Comparison of ENCODE assay signal across 8 cellular contexts in genomic region chr22:38655532-38656255, GRCh38. TPM values are rescaled to one million over a fixed set of nuclear protein-coding genes. Genes with fewer than 3 reads are reported as not detected.
DNase-seq lines count a peak whose midpoint lies in the region; ATAC-seq, FAIRE-seq and TF ChIP-seq lines count a peak whose summit lies in the region.

No MANE protein-coding gene starts in this region.

- no peaks in the 10 kb centered on the region for H3K9me3 Mint-ChIP-seq in astrocyte (ENCODE audit: unreplicated experiment)
- H3K9me3 Mint-ChIP-seq in stimulated activated naive B cell treated with anti-CD40 and anti-IgM and Interleukin-4, amounts not matched to agents 10 μg/mL and 1 μg/mL and 100 μg/mL, for 72 hours: no peaks in the 10 kb centered on the region

- peak overlapping the region; percentile 85 for H2AFZ ChIP-seq in astrocyte (ENCODE audit: low read depth, low read length)

- no peak for TF ChIP-seq CTCF in astrocyte (IDR thresholded peaks at IDR 0.05; ENCODE audit: insufficient read depth, low read depth, low read length)

- ATAC-seq in GM18505 (IDR thresholded peaks at IDR 0.05; ENCODE audit: unreplicated experiment) (peak; percentile 29), GM21360 (IDR thresholded peaks at IDR 0.05; ENCODE audit: unreplicated experiment) (no peak), HG03354 (IDR thresholded peaks at IDR 0.05; ENCODE audit: poor library complexity, severe bottlenecking, unreplicated experiment) (no peak)
- ATAC-seq in stimulated activated naive B cell treated with anti-CD40 and anti-IgM and Interleukin-4, amounts not matched to agents 10 μg/mL and 1 μg/mL and 100 μg/mL, for 72 hours (replicated peaks): no peak

- no peak for FAIRE-seq in astrocyte (lab: Jason Lieb, UNC)

- H3K27me3 Mint-ChIP-seq in astrocyte (ENCODE audit: low read depth, unreplicated experiment): no peaks in the 10 kb centered on the region
- no peaks in the 10 kb centered on the region for H3K27me3 Mint-ChIP-seq in stimulated activated naive B cell treated with anti-CD40 and anti-IgM and Interleukin-4, amounts not matched to agents 10 μg/mL and 1 μg/mL and 100 μg/mL, for 72 hours

- peak overlapping the region; percentile 93 for H3K4me2 ChIP-seq in astrocyte (ENCODE audit: low read length)

- peak overlapping the region; percentile 99 for H3K27ac Mint-ChIP-seq in astrocyte (ENCODE audit: unreplicated experiment)
- peak overlapping the region; percentile 100 for H3K27ac Mint-ChIP-seq in stimulated activated naive B cell treated with anti-CD40 and anti-IgM and Interleukin-4, amounts not matched to agents 10 μg/mL and 1 μg/mL and 100 μg/mL, for 72 hours

- H3K27me3 ChIP-seq in astrocyte (ENCODE audit: insufficient read depth, low read length) (no peaks in the 10 kb centered on the region), iPS-20b (ENCODE audit: insufficient read depth, low read length) (no peaks in the 10 kb centered on the region)

- no peak for TF ChIP-seq POLR2A in GM18505 (IDR thresholded peaks at IDR 0.05; ENCODE audit: borderline replicate concordance, extremely low read depth, insufficient read depth, insufficient read length)

- peak; percentile 25 for DNase-seq in M059J (ENCODE audit: low read depth)
- DNase-seq in astrocyte (ENCODE audit: low read depth): no peak
- DNase-seq in stimulated activated naive B cell treated with anti-CD40 and anti-IgM and Interleukin-4, amounts not matched to agents 10 μg/mL and 1 μg/mL and 100 μg/mL, for 72 hours: peak; percentile 4
- DNase-seq in NCI-H2081 treated with DMSO at 0.1 percent for 48 hours (lab: John Stamatoyannopoulos, UW): no peak

- H3K9ac ChIP-seq in astrocyte (ENCODE audit: low read length) (peak overlapping the region; percentile 96), iPS-20b (ENCODE audit: low read depth, low read length) (peak overlapping the region; percentile 86; the same call in 1 of the 2 replicates)

- H3K27ac ChIP-seq in astrocyte (ENCODE audit: low read depth, low read length): peak overlapping the region; percentile 99
- H3K27ac ChIP-seq in iPS-20b (ENCODE audit: low read length): peak overlapping the region; percentile 79

- peaks cover 6% of the 10 kb centered on the region for H3K4me1 Mint-ChIP-seq in astrocyte (ENCODE audit: low read depth, unreplicated experiment)
- peaks cover 5 to 20% of the 10 kb centered on the region in 2 donors for H3K4me1 Mint-ChIP-seq in stimulated activated naive B cell treated with anti-CD40 and anti-IgM and Interleukin-4, amounts not matched to agents 10 μg/mL and 1 μg/mL and 100 μg/mL, for 72 hours

- H3K4me3 Mint-ChIP-seq in astrocyte (ENCODE audit: unreplicated experiment): peak overlapping the region; percentile 95
- H3K4me3 Mint-ChIP-seq in stimulated activated naive B cell treated with anti-CD40 and anti-IgM and Interleukin-4, amounts not matched to agents 10 μg/mL and 1 μg/mL and 100 μg/mL, for 72 hours: peak overlapping the region; percentile 96

- H3K36me3 ChIP-seq in astrocyte (ENCODE audit: insufficient read depth, low read length): no peaks in the 10 kb centered on the region
- no peaks in the 10 kb centered on the region; the same call in 1 of the 2 replicates for H3K36me3 ChIP-seq in iPS-20b (ENCODE audit: insufficient read depth, low read depth, low read length)

- H3K4me1 ChIP-seq in astrocyte (ENCODE audit: insufficient read depth, low read length): peaks cover 14% of the 10 kb centered on the region
- H3K4me1 ChIP-seq in iPS-20b (ENCODE audit: insufficient read depth, low read length): no peaks in the 10 kb centered on the region

- H3K79me2 ChIP-seq in astrocyte (ENCODE audit: insufficient read depth, low read length): peaks cover 15% of the 10 kb centered on the region

- no peaks in the 10 kb centered on the region for H4K20me1 ChIP-seq in astrocyte (ENCODE audit: insufficient read depth, low read length)

- peak overlapping the region; percentile 95 for H3K4me3 ChIP-seq in astrocyte (ENCODE audit: insufficient read depth, low read depth, low read length)
- H3K4me3 ChIP-seq in iPS-20b (ENCODE audit: low read length): peak overlapping the region; percentile 89

- no peaks in the 10 kb centered on the region for H3K36me3 Mint-ChIP-seq in astrocyte (ENCODE audit: low read depth, unreplicated experiment)
- no peaks in the 10 kb centered on the region for H3K36me3 Mint-ChIP-seq in stimulated activated naive B cell treated with anti-CD40 and anti-IgM and Interleukin-4, amounts not matched to agents 10 μg/mL and 1 μg/mL and 100 μg/mL, for 72 hours

- H3K9me3 ChIP-seq in astrocyte (ENCODE audit: insufficient read depth, low read depth, low read length) (no peaks in the 10 kb centered on the region), iPS-20b (ENCODE audit: insufficient read depth, low read depth, low read length) (no peaks in the 10 kb centered on the region)

RNA-seq across cellular contexts. Expression of gene FAM227A, which starts 0.5 kb away (rescaled TPM):
- 0.17 and 0.79 TPM in 2 replicates for total RNA-seq in M059J (2014; rRNA removed; shearing (Covaris generic))
- total RNA-seq in astrocyte: 2.3 and 3.4 TPM in 2 replicates

RNA-seq across cellular contexts. Expression of gene CBY1, which starts 0.7 kb away (rescaled TPM):
- total RNA-seq in M059J (2014; rRNA removed; shearing (Covaris generic)): 9.4 and 19.4 TPM in 2 replicates
- 23.2 TPM in 2 replicates for total RNA-seq in astrocyte

RNA-seq across cellular contexts. Expression of gene TOMM22, which starts 26.1 kb away (rescaled TPM):
- total RNA-seq in M059J (2014; rRNA removed; shearing (Covaris generic)): 52.4 and 53.4 TPM in 2 replicates
- total RNA-seq in astrocyte: 75.9 and 77.8 TPM in 2 replicates

RNA-seq across cellular contexts. Expression of gene JOSD1, which starts 45.0 kb away (rescaled TPM):
- 53.3 and 68.9 TPM in 2 replicates for total RNA-seq in M059J (2014; rRNA removed; shearing (Covaris generic))
- 45.6 and 48.0 TPM in 2 replicates for total RNA-seq in astrocyte

RNA-seq across cellular contexts. Expression of gene GTPBP1, which starts 50.0 kb away (rescaled TPM):
- 22.1 and 37.5 TPM in 2 replicates for total RNA-seq in M059J (2014; rRNA removed; shearing (Covaris generic))
- total RNA-seq in astrocyte: 49.8 and 59.8 TPM in 2 replicates

Comparison
In these comparisons a context has a peak if more than half of its experiments do, and no peak if none do; other contexts are left out.
1. DNase-seq: peak in M059J (single experiment) and stimulated activated naive B cell treated with anti-CD40 and anti-IgM and Interleukin-4, amounts not matched to agents 10 μg/mL and 1 μg/mL and 100 μg/mL, for 72 hours (single experiment); none in astrocyte (single experiment) and NCI-H2081 treated with DMSO at 0.1 percent for 48 hours (single experiment).